ENCODE assay signal across 14 cellular contexts in the genomic region with DNA sequence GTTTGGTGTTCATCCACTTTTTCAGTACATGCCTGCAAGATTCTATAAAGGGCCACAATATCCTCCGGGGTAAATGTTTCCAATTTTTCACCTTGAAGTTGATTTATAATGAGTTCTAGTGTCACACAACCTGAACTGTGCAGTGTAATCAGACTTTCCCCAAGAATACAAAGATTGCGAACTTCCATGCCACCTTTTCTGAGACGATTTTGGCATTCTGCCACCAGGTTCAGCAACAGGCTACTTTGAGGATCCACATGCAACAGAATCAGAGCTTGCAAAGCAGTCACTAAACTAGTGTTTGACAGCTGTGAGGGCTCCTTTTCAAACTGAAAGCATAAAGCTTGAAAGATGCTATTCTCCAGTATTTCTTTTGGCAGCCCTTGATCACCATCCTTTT. TPM values are rescaled to one million over a fixed set of nuclear protein-coding genes. Genes with fewer than 3 reads are reported as not detected.
DNase-seq lines count a peak whose midpoint lies in the region; ATAC-seq and TF ChIP-seq lines count a peak whose summit lies in the region.
"Had no signal": no experiment of that assay in that cellular context is flagged by ENCODE, and none has a peak within 500 bp of the region (broad histone marks: within the 10 kb centered on the region; RNA-seq: fewer than 3 reads in every experiment).

No MANE protein-coding gene starts in this region.

- intact Hi-C loops in mammary epithelial cell (cut with micrococcal nuclease): loop anchor here (5.0 kb wide), 1 partner anchor 1235 kb away; the partner anchor contains the start of genes NSUN2 and SRD5A1
- intact Hi-C loops in ascending aorta (cut with DNase I): loop anchor here (5.0 kb wide), 2 partner anchors 105 to 1680 kb away; partner anchors contain the start of gene SEMA5A
- intact Hi-C loops in stomach (cut with DNase I; ENCODE audit: low total_unique reads): loop anchor here (10.0 kb wide), 1 partner anchor 1242 kb away; no protein-coding TSS in a partner anchor

- H3K79me2 ChIP-seq in KMS-11 (ENCODE audit: insufficient read depth, low read depth) (peaks cover 68% of the 10 kb centered on the region), mammary epithelial cell (ENCODE audit: insufficient read depth, low read length) (peaks cover 76% of the 10 kb centered on the region), osteoblast (ENCODE audit: insufficient read depth, low read length) (peaks cover 67% of the 10 kb centered on the region)

- H3K4me3 ChIP-seq in KMS-11 (IDR thresholded peaks at IDR 0.05; ENCODE audit: insufficient read depth, low read depth, low read length): no peak overlapping the region
- peak overlapping the region in 1 of 3 experiments; percentile 87 for H3K4me3 ChIP-seq in mammary epithelial cell (replicated peaks in 1 of 3; ENCODE audit: insufficient read depth in 1 of 3, low read depth in 2 of 3, low read length in 3 of 3)
- H3K4me3 ChIP-seq in osteoblast (ENCODE audit: insufficient read depth, low read length): no peak overlapping the region
- peak overlapping the region in 1 of 2 donors; percentile 95 for H3K4me3 ChIP-seq in ascending aorta
- no peak overlapping the region for H3K4me3 ChIP-seq in stomach
- H3K4me3 ChIP-seq: lung had no signal

- CTCF ChIA-PET in activated CD8-positive, alpha-beta memory T cell treated with anti-CD3 and anti-CD28 coated beads, Interleukin-2, amount 10 ng/mL, durations not matched to agents 7 days and 5 days (lab: Charles Lee): interaction anchor here (3.0 kb wide), 1 partner anchor 10 kb away, joined by 14 read pairs; no protein-coding TSS in a partner anchor
- CTCF ChIA-PET in mammary epithelial cell (lab: Charles Lee; ENCODE audit: low non-redundant PET): no interaction called here

- dilution Hi-C loops in mammary epithelial cell (cut with HindIII; ENCODE audit: low sequenced_read_pairs): no loop called here

- H3K9ac ChIP-seq in KMS-11 (no peak overlapping the region), mammary epithelial cell (ENCODE audit: insufficient read depth, low read length) (no peak overlapping the region)

- TF ChIP-seq POLR2A in stomach (IDR thresholded peaks at IDR 0.05): no peak

- no peak for ATAC-seq in activated CD8-positive, alpha-beta memory T cell treated with anti-CD3 and anti-CD28 coated beads, Interleukin-2, amount 10 ng/mL, durations not matched to agents 7 days and 5 days

- no peaks in the 10 kb centered on the region for H3K27me3 Mint-ChIP-seq in activated CD8-positive, alpha-beta memory T cell treated with anti-CD3 and anti-CD28 coated beads, Interleukin-2, amount 10 ng/mL, durations not matched to agents 7 days and 5 days

- no peaks in the 10 kb centered on the region for H3K9me3 ChIP-seq in mammary epithelial cell (replicated peaks; ENCODE audit: insufficient read depth, low read length)
- H3K9me3 ChIP-seq in osteoblast (ENCODE audit: low read depth, low read length): no peaks in the 10 kb centered on the region
- H3K9me3 ChIP-seq in ascending aorta: no peaks in the 10 kb centered on the region
- H3K9me3 ChIP-seq in stomach: no peaks in the 10 kb centered on the region
- H3K9me3 ChIP-seq: Peyer's patch had no signal

- H3K4me2 ChIP-seq in KMS-11: peak overlapping the region; percentile 97
- H3K4me2 ChIP-seq in mammary epithelial cell (ENCODE audit: insufficient read depth, low read depth, low read length): peak overlapping the region; percentile 83
- peak overlapping the region; percentile 90 for H3K4me2 ChIP-seq in osteoblast (ENCODE audit: insufficient read depth, low read length)

- TF ChIP-seq CTCF in KMS-11 (conservative IDR thresholded peaks at IDR 0.05; ENCODE audit: low read depth, low read length) (no peak), mammary epithelial cell (conservative IDR thresholded peaks at IDR 0.05 in 1 of 2, IDR thresholded peaks at IDR 0.05 in 1 of 2; ENCODE audit: extremely low read depth in 1 of 2, insufficient read depth in 1 of 2, low read depth in 1 of 2, low read length in 2 of 2) (no peak), osteoblast (IDR thresholded peaks at IDR 0.05; ENCODE audit: extremely low read depth, low read depth, low read length) (no peak), ascending aorta (IDR thresholded peaks at IDR 0.05) (no peak), stomach (IDR thresholded peaks at IDR 0.05) (no peak)

- H3K36me3 Mint-ChIP-seq in activated CD8-positive, alpha-beta memory T cell treated with anti-CD3 and anti-CD28 coated beads, Interleukin-2, amount 10 ng/mL, durations not matched to agents 7 days and 5 days: peaks cover 44% of the 10 kb centered on the region

- BruUV-seq in mammary epithelial cell (replicated peaks; lab: Mats Ljungman, UMichigan): no TSS peak

- H2AFZ ChIP-seq in KMS-11 (ENCODE audit: low read depth) (no peak overlapping the region), mammary epithelial cell (ENCODE audit: low read depth, low read length) (no peak overlapping the region), osteoblast (ENCODE audit: low read length) (no peak overlapping the region)

- WGBS in mammary epithelial cell (ENCODE audit: low coverage, missing lambda C conversion rate): 54% methylated on average over 3 of the region's 3 CpGs
- WGBS in stomach, 5 donors: 54 to 75% (median 65%) methylated on average over 3 of the region's 3 CpGs

- in situ Hi-C loops in mammary epithelial cell (cut with MboI; ENCODE audit: low sequenced_read_pairs in 2 of 2): loop anchor here in 1 of 2 donors (25.0 kb wide), 1 partner anchor 1105 kb away; no protein-coding TSS in a partner anchor

- no peak for DNase-seq in activated CD8-positive, alpha-beta memory T cell treated with anti-CD3 and anti-CD28 coated beads, Interleukin-2, amount 10 ng/mL, durations not matched to agents 7 days and 5 days
- no peak for DNase-seq in activated CD8-positive, alpha-beta memory T cell treated with anti-CD3 and anti-CD28 coated beads for 24 hours
- no peak for DNase-seq in mammary epithelial cell
- DNase-seq in osteoblast (ENCODE audit: insufficient read length, low spot score, missing footprints): no peak
- no peak for DNase-seq in hippocampal formation (lab: John Stamatoyannopoulos, UW)
- no peak for DNase-seq in ascending aorta (ENCODE audit: low spot score in 2 of 2)
- DNase-seq in stomach: no peak
- DNase-seq: Kasumi-1; NCI-H2171 treated with DMSO at 0.1 percent for 48 hours; Peyer's patch; stimulated activated CD4-positive, alpha-beta T cell treated with anti-CD3 and anti-CD28 coated beads, Interleukin-1b, Interleukin-23, amount 100 ng/mL, for 48 hours had no signal

- H3K27ac ChIP-seq in KMS-11 (no peak overlapping the region), mammary epithelial cell (ENCODE audit: insufficient read depth, low read depth, low read length) (no peak overlapping the region), osteoblast (ENCODE audit: low read depth, low read length) (no peak overlapping the region), ascending aorta (no peak overlapping the region), stomach (no peak overlapping the region)
- H3K27ac ChIP-seq: Peyer's patch had no signal

- H3K4me1 ChIP-seq in KMS-11 (ENCODE audit: low read depth, poor library complexity, severe bottlenecking): peaks cover 23% of the 10 kb centered on the region
- H3K4me1 ChIP-seq in mammary epithelial cell (ENCODE audit: insufficient read depth, low read length): peaks cover 16% of the 10 kb centered on the region
- peaks cover 17% of the 10 kb centered on the region for H3K4me1 ChIP-seq in osteoblast (ENCODE audit: insufficient read depth, low read length)
- H3K4me1 ChIP-seq in ascending aorta: peaks cover 0 to 6% of the 10 kb centered on the region in 2 donors
- peaks cover 11 to 56% (median 38%) of the 10 kb centered on the region in 4 donors for H3K4me1 ChIP-seq in stomach

- peak overlapping the region; percentile 42 for H3K4me3 Mint-ChIP-seq in activated CD8-positive, alpha-beta memory T cell treated with anti-CD3 and anti-CD28 coated beads, Interleukin-2, amount 10 ng/mL, durations not matched to agents 7 days and 5 days

- no peaks in the 10 kb centered on the region; the same call in 1 of the 2 replicates for H3K36me3 ChIP-seq in KMS-11 (ENCODE audit: insufficient read depth)
- peaks cover 5% of the 10 kb centered on the region for H3K36me3 ChIP-seq in mammary epithelial cell (ENCODE audit: insufficient read depth, low read length)
- H3K36me3 ChIP-seq in osteoblast (ENCODE audit: insufficient read depth, low read length): peaks cover 11% of the 10 kb centered on the region
- peaks cover 9 to 20% of the 10 kb centered on the region in 2 donors for H3K36me3 ChIP-seq in ascending aorta
- peaks cover 4 to 32% (median 27%) of the 10 kb centered on the region in 4 donors for H3K36me3 ChIP-seq in stomach

- H3K9me3 Mint-ChIP-seq in activated CD8-positive, alpha-beta memory T cell treated with anti-CD3 and anti-CD28 coated beads, Interleukin-2, amount 10 ng/mL, durations not matched to agents 7 days and 5 days (ENCODE audit: low read depth): no peaks in the 10 kb centered on the region

- H3K27me3 ChIP-seq in KMS-11 (ENCODE audit: insufficient read depth, low read depth) (no peaks in the 10 kb centered on the region), mammary epithelial cell (ENCODE audit: insufficient read depth, low read length) (no peaks in the 10 kb centered on the region), osteoblast (ENCODE audit: insufficient read depth, low read length) (no peaks in the 10 kb centered on the region), ascending aorta (no peaks in the 10 kb centered on the region), stomach (no peaks in the 10 kb centered on the region)
- H3K27me3 ChIP-seq: Peyer's patch had no signal

- H4K20me1 ChIP-seq in KMS-11 (ENCODE audit: insufficient read depth): no peaks in the 10 kb centered on the region
- no peaks in the 10 kb centered on the region for H4K20me1 ChIP-seq in mammary epithelial cell (ENCODE audit: insufficient read depth, low read length)
- H4K20me1 ChIP-seq in osteoblast (ENCODE audit: insufficient read depth, low read length): peaks cover 11% of the 10 kb centered on the region

- peaks cover 49% of the 10 kb centered on the region for H3K4me1 Mint-ChIP-seq in activated CD8-positive, alpha-beta memory T cell treated with anti-CD3 and anti-CD28 coated beads, Interleukin-2, amount 10 ng/mL, durations not matched to agents 7 days and 5 days

- H3K27ac Mint-ChIP-seq in activated CD8-positive, alpha-beta memory T cell treated with anti-CD3 and anti-CD28 coated beads, Interleukin-2, amount 10 ng/mL, durations not matched to agents 7 days and 5 days: no peak overlapping the region

- TF ChIP-seq EP300 in stomach (IDR thresholded peaks at IDR 0.05): no peak

RNA-seq across cellular contexts. Expression of gene FASTKD3, which starts 1.6 kb away (rescaled TPM):
- 10 to 100 TPM; 10.5 to 14.7 TPM for total RNA-seq in activated CD8-positive, alpha-beta memory T cell treated with anti-CD3 and anti-CD28 coated beads, Interleukin-2, amount 10 ng/mL, durations not matched to agents 7 days and 5 days
- 10 to 100 TPM in 1 of 2 donors, 1 to 10 TPM in 1; 7.5 to 18.0 TPM for total RNA-seq in mammary epithelial cell
- polyA plus RNA-seq in mammary epithelial cell: 8.4 TPM
- 15.0 TPM for polyA minus RNA-seq in mammary epithelial cell
- total RNA-seq in osteoblast: 10.9 and 13.6 TPM in 2 replicates
- total RNA-seq in ascending aorta: not detected
- total RNA-seq in stomach: 10 to 100 TPM in 2 of 5 donors, 1 to 10 TPM in 1, under 1 TPM in 1, not detected in 1; 0.58 to 13.0 (median 7.2) TPM
- polyA plus RNA-seq in stomach: 10 to 100 TPM in 1 of 3 donors, 1 to 10 TPM in 2; 8.7 to 11.9 (median 9.9) TPM

RNA-seq across cellular contexts. Expression of gene MTRR, which starts 1.7 kb away (rescaled TPM):
- total RNA-seq in activated CD8-positive, alpha-beta memory T cell treated with anti-CD3 and anti-CD28 coated beads, Interleukin-2, amount 10 ng/mL, durations not matched to agents 7 days and 5 days: 10 to 100 TPM; 46.9 to 62.4 TPM
- total RNA-seq in mammary epithelial cell: 10 to 100 TPM; 36.3 to 52.9 TPM
- polyA plus RNA-seq in mammary epithelial cell: 39.0 TPM
- polyA minus RNA-seq in mammary epithelial cell: 121 TPM
- total RNA-seq in osteoblast: 36.2 and 36.6 TPM in 2 replicates
- 15.0 TPM for total RNA-seq in ascending aorta
- 10 to 100 TPM; 11.0 to 53.9 (median 51.3) TPM for total RNA-seq in stomach
- polyA plus RNA-seq in stomach: 10 to 100 TPM in 2 of 3 donors, 1 to 10 TPM in 1; 9.7 to 21.8 (median 15.1) TPM

RNA-seq across cellular contexts. Expression of gene CFAP90, which starts 16.3 kb away (rescaled TPM):
- total RNA-seq in activated CD8-positive, alpha-beta memory T cell treated with anti-CD3 and anti-CD28 coated beads, Interleukin-2, amount 10 ng/mL, durations not matched to agents 7 days and 5 days: not detected
- total RNA-seq in mammary epithelial cell: not detected
- 0.03 TPM for polyA plus RNA-seq in mammary epithelial cell
- polyA minus RNA-seq in mammary epithelial cell: not detected
- total RNA-seq in osteoblast: 0.59 and 1.1 TPM in 2 replicates
- total RNA-seq in ascending aorta: not detected
- total RNA-seq in stomach: under 1 TPM in 1 of 5 donors, not detected in 4; 0.55 TPM
- polyA plus RNA-seq in stomach: 1 to 10 TPM in 2 of 3 donors, under 1 TPM in 1; 0.81 to 1.3 (median 1.2) TPM
- total RNA-seq: bronchial epithelial cell, Peyer's patch had no signal
